ENCODE assay signal across 12 cellular contexts in genomic region chr6:5994999-5995698, GRCh38. TPM values are rescaled to one million over a fixed set of nuclear protein-coding genes. Genes with fewer than 3 reads are reported as not detected.
A peak's percentile ranks its signal among the peaks of the same experiment; 100 is the strongest.
DNase-seq lines count a peak whose midpoint lies in the region; ATAC-seq, FAIRE-seq and TF ChIP-seq lines count a peak whose summit lies in the region.
"Had no signal": no experiment of that assay in that cellular context is flagged by ENCODE, and none has a peak within 500 bp of the region (broad histone marks: within the 10 kb centered on the region; RNA-seq: fewer than 3 reads in every experiment).

No MANE protein-coding gene starts in this region.

- H3K9me3 Mint-ChIP-seq in GM23338 (no peaks in the 10 kb centered on the region; the same call in 2 of the 3 replicates), T-cell (peaks cover 0 to 6% (median 3%) of the 10 kb centered on the region in 3 donors), endothelial cell (ENCODE audit: unreplicated experiment) (no peaks in the 10 kb centered on the region), osteocyte (ENCODE audit: unreplicated experiment) (no peaks in the 10 kb centered on the region)
- H3K9me3 Mint-ChIP-seq: mesothelial cell of epicardium had no signal

- no peaks in the 10 kb centered on the region for H3K36me3 ChIP-seq in GM23338 (ENCODE audit: insufficient read depth)
- H3K36me3 ChIP-seq: thyroid gland had no signal

- H3K4me2 ChIP-seq in GM23338 = peak overlapping the region; percentile 99

- H3K27me3 Mint-ChIP-seq in GM23338 (ENCODE audit: insufficient read depth, low read depth, poor library complexity) (peaks cover 91% of the 10 kb centered on the region), T-cell (peaks cover 76 to 81% of the 10 kb centered on the region in 2 donors), endothelial cell (ENCODE audit: unreplicated experiment) (peaks cover 28% of the 10 kb centered on the region), osteocyte (ENCODE audit: unreplicated experiment) (peaks cover 85% of the 10 kb centered on the region)

- peaks cover 14% of the 10 kb centered on the region for H4K20me1 ChIP-seq in GM23338 (replicated peaks; ENCODE audit: insufficient read depth)

- no peak overlapping the region for H3K27ac Mint-ChIP-seq in GM23338
- H3K27ac Mint-ChIP-seq in T-cell = peak overlapping the region in 1 of 2 donors; percentile 36
- H3K27ac Mint-ChIP-seq in endothelial cell (ENCODE audit: unreplicated experiment) = peak overlapping the region; percentile 93
- H3K27ac Mint-ChIP-seq in osteocyte (ENCODE audit: unreplicated experiment) = no peak overlapping the region
- H3K27ac Mint-ChIP-seq: mesothelial cell of epicardium had no signal

- no peak for TF ChIP-seq CTCF in GM23338 (conservative IDR thresholded peaks at IDR 0.05; ENCODE audit: low read depth in 2 of 2)
- TF ChIP-seq CTCF in endothelial cell (IDR thresholded peaks at IDR 0.05; ENCODE audit: unreplicated experiment) = no peak
- no peak for TF ChIP-seq CTCF in osteocyte (IDR thresholded peaks at IDR 0.05)
- no peak for TF ChIP-seq CTCF in D721Med (IDR thresholded peaks at IDR 0.05; ENCODE audit: insufficient read depth, missing control alignments)

- no peak overlapping the region for H3K27ac ChIP-seq in GM23338 (ENCODE audit: low read depth)
- H3K27ac ChIP-seq: thyroid gland had no signal

- peaks cover 4% of the 10 kb centered on the region for H3F3A ChIP-seq in GM23338 (replicated peaks; ENCODE audit: low read depth)

- H3K9me2 ChIP-seq in GM23338 (ENCODE audit: insufficient read depth) = no peaks in the 10 kb centered on the region

- no peak for ATAC-seq in GM23338
- no peak for ATAC-seq in T-cell (replicated peaks in 1 of 4)
- no peak for ATAC-seq in HG03139 (IDR thresholded peaks at IDR 0.05; ENCODE audit: unreplicated experiment)

- H3K4me3 ChIP-seq in GM23338 = peak overlapping the region; percentile 73

- H2AFZ ChIP-seq in GM23338 = no peak overlapping the region; the same call in 1 of the 2 replicates

- no peak for FAIRE-seq in D721Med (lab: Jason Lieb, UNC)
- FAIRE-seq: small intestine had no signal

- no peak for DNase-seq in GM23338 (ENCODE audit: low spot score)
- no peak for DNase-seq in T-cell
- no peak for DNase-seq in endothelial cell (ENCODE audit: low spot score)
- DNase-seq in osteocyte (ENCODE audit: extremely low spot score, unreplicated experiment) = no peak
- no peak for DNase-seq in HPDE6-E6E7 (ENCODE audit: extremely low spot score)
- no peak for DNase-seq in D721Med (ENCODE audit: insufficient read length, low spot score)
- DNase-seq: NCI-H1092, NCI-H345, small intestine, thyroid gland had no signal

- H3K79me2 ChIP-seq in GM23338 (replicated peaks; ENCODE audit: insufficient read depth) = no peaks in the 10 kb centered on the region

- peaks cover 54% of the 10 kb centered on the region for H3K4me1 Mint-ChIP-seq in GM23338
- peaks cover 51 to 61% (median 55%) of the 10 kb centered on the region in 3 donors for H3K4me1 Mint-ChIP-seq in T-cell
- peaks cover 52% of the 10 kb centered on the region for H3K4me1 Mint-ChIP-seq in endothelial cell (ENCODE audit: unreplicated experiment)
- H3K4me1 Mint-ChIP-seq in osteocyte (ENCODE audit: unreplicated experiment) = peaks cover 31% of the 10 kb centered on the region

- POLR2A ChIA-PET in T-cell (lab: Charles Lee) = interaction anchor here in 1 of 2 donors (0.5 kb wide), 1 partner anchor 20 kb away, joined by 4 read pairs; no protein-coding TSS in a partner anchor

- peaks cover 53% of the 10 kb centered on the region for H3K4me1 ChIP-seq in GM23338 (ENCODE audit: insufficient read depth)

- H3K4me3 Mint-ChIP-seq in GM23338 (peak overlapping the region; percentile 76), T-cell (peak overlapping the region; percentile 66 to 83 (median 82)), endothelial cell (ENCODE audit: unreplicated experiment) (peak overlapping the region; percentile 89), osteocyte (ENCODE audit: unreplicated experiment) (peak overlapping the region; percentile 87)

- H3K27me3 ChIP-seq in GM23338 (ENCODE audit: insufficient read depth) = peaks cover 99% of the 10 kb centered on the region

- CTCF ChIA-PET in T-cell (lab: Charles Lee) = interaction anchor here (0.7 to 0.8 kb wide), 2 partner anchors 27 to 524 kb away, joined by 3 read pairs; no protein-coding TSS in a partner anchor

- H3K36me3 Mint-ChIP-seq in GM23338 (ENCODE audit: low read depth) = no peaks in the 10 kb centered on the region; the same call in 2 of the 3 replicates
- peaks cover 4% of the 10 kb centered on the region for H3K36me3 Mint-ChIP-seq in T-cell
- peaks cover 17% of the 10 kb centered on the region for H3K36me3 Mint-ChIP-seq in endothelial cell (ENCODE audit: low read depth, unreplicated experiment)
- H3K36me3 Mint-ChIP-seq in osteocyte (ENCODE audit: unreplicated experiment) = no peaks in the 10 kb centered on the region

TF ChIP-seq in GM23338, 12 proteins besides CTCF, POLR2A, EP300 and RAD21:
- TF ChIP-seq ZNF114 (CRISPR knock-in tag; IDR thresholded peaks at IDR 0.05) = no peak
- peak; percentile 59 for TF ChIP-seq EZH2 (IDR thresholded peaks at IDR 0.05; ENCODE audit: low read depth, unreplicated experiment)

RNA-seq across cellular contexts. Expression of gene NRN1, which starts 11.6 kb away (rescaled TPM):
- 0.23 TPM in 1 of 2 replicates, not detected in the other for total RNA-seq in GM23338 (2014; rRNA removed; shearing (Covaris generic))
- 0.42 and 0.71 TPM in 2 replicates for polyA plus RNA-seq in GM23338 (2016; fragmentation: Nextera tagmentation; extraction: Ambion mirVana)
- under 1 TPM in 2 of 5 donors, not detected in 3; 0.13 to 0.33 TPM for total RNA-seq in T-cell
- total RNA-seq in endothelial cell (ENCODE audit: unreplicated experiment) = 39.6 TPM
- 0.21 TPM in 1 of 2 replicates, not detected in the other for total RNA-seq in osteocyte
- total RNA-seq: mesothelial cell of epicardium had no signal

Comparison
In these comparisons a context has a peak if more than half of its experiments do, and no peak if none do; other contexts are left out.
1. RNA of gene NRN1, which starts 11.6 kb away (total RNA-seq): 39.6 TPM in endothelial cell (single experiment); 0.23 TPM in GM23338, 0.21 TPM in osteocyte and 0.13 to 0.33 TPM in T-cell; every median in the first group is over 10 times any median in the second.
2. Peak in every context shown above with its lines, with median percentiles within 50 percentile points of each other: H3K4me3 Mint-ChIP-seq.